In the genomic region with DNA sequence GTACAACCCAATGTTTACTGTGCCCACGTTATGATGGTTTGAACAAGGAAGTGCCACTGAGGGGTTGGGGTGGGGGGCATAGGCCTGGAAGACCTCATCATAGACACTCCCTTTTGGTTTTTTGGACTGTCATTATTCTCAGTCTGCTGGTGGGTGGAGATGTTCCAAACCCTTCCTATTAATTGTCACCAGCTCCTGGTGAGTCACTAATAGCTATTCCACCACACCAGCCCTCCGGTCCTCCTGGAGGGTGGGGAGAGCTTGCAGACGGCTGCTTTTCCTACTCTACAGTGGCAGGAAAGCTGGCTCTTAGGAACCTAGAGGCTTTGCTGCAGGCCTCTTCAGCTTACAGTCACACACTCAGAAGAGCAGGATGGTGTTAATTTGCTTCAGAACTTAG, we compare ENCODE assay signal across 15 cellular contexts. TPM values are rescaled to one million over a fixed set of nuclear protein-coding genes. Genes with fewer than 3 reads are reported as not detected.
DNase-seq lines count a peak whose midpoint lies in the region; ATAC-seq, FAIRE-seq and TF ChIP-seq lines count a peak whose summit lies in the region.
"Had no signal": no experiment of that assay in that cellular context is flagged by ENCODE, and none has a peak within 500 bp of the region (broad histone marks: within the 10 kb centered on the region; RNA-seq: fewer than 3 reads in every experiment).

No MANE protein-coding gene starts in this region.

- no peak for DNase-seq in activated CD4-positive, alpha-beta memory T cell treated with anti-CD3 and anti-CD28 coated beads, Interleukin-2, amount 10 ng/mL, durations not matched to agents 7 days and 5 days
- no peak for DNase-seq in activated CD4-positive, alpha-beta memory T cell treated with anti-CD3 and anti-CD28 coated beads for 36 hours
- DNase-seq in RWPE1 (ENCODE audit: low spot score) (no peak), small intestine (peak; percentile 34), NCI-H1694 (lab: John Stamatoyannopoulos, UW) (no peak), DMS114 treated with DMSO at 0.1 percent for 48 hours (lab: John Stamatoyannopoulos, UW; ENCODE audit: unreplicated experiment) (no peak)
- DNase-seq: activated CD4-positive, alpha-beta T cell treated with anti-CD3 and anti-CD28 coated beads, Interleukin-2, amount 50 U/mL, for 48 hours; activated naive CD4-positive, alpha-beta T cell; MG63; pancreas had no signal

- peaks cover 51% of the 10 kb centered on the region for H3K4me1 Mint-ChIP-seq in activated CD4-positive, alpha-beta memory T cell treated with anti-CD3 and anti-CD28 coated beads, Interleukin-2, amount 10 ng/mL, durations not matched to agents 7 days and 5 days
- peaks cover 24% of the 10 kb centered on the region for H3K4me1 Mint-ChIP-seq in activated CD4-positive, alpha-beta memory T cell treated with anti-CD3 and anti-CD28 coated beads for 36 hours (ENCODE audit: low read depth)

- H3K36me3 Mint-ChIP-seq in activated CD4-positive, alpha-beta memory T cell treated with anti-CD3 and anti-CD28 coated beads, Interleukin-2, amount 10 ng/mL, durations not matched to agents 7 days and 5 days (ENCODE audit: low read depth), result peaks cover 3% of the 10 kb centered on the region
- H3K36me3 Mint-ChIP-seq in activated CD4-positive, alpha-beta memory T cell treated with anti-CD3 and anti-CD28 coated beads for 36 hours, result no peaks in the 10 kb centered on the region

- no peak overlapping the region for H3K4me3 ChIP-seq in small intestine (ENCODE audit: low read depth in 1 of 2, low read length in 2 of 2)
- H3K4me3 ChIP-seq: MG63, pancreas had no signal

- ATAC-seq in esophagus mucosa, result peak; percentile 73
- ATAC-seq in GM18867 (IDR thresholded peaks at IDR 0.05; ENCODE audit: unreplicated experiment), result no peak

- intact Hi-C loops in activated CD4-positive, alpha-beta memory T cell treated with anti-CD3 and anti-CD28 coated beads for 36 hours (cut with micrococcal nuclease), result no loop called here

- 21 to 44% (median 39%) methylated on average over 3 of the region's 3 CpGs for WGBS in small intestine, 3 donors

- POLR2A ChIA-PET in activated CD4-positive, alpha-beta memory T cell treated with anti-CD3 and anti-CD28 coated beads, Interleukin-2, amount 10 ng/mL, durations not matched to agents 7 days and 5 days (lab: Charles Lee), result interaction anchor here (2.7 to 20.2 kb wide), 7 partner anchors 9 to 120 kb away, joined by 20 to 393 read pairs (median 59); a partner anchor contains a TSS
- POLR2A ChIA-PET in activated CD4-positive, alpha-beta memory T cell treated with anti-CD3 and anti-CD28 coated beads for 36 hours (lab: Charles Lee), result interaction anchor here (1.2 kb wide), 1 partner anchor 79 kb away, joined by 4 read pairs; no protein-coding TSS in a partner anchor
- POLR2A ChIA-PET in RWPE1 (lab: Yijun Ruan, JAX; ENCODE audit: low non-redundant PET), result interaction anchor here (0.7 to 1.2 kb wide), 2 partner anchors 57 to 58 kb away, joined by 5 to 8 read pairs; a partner anchor contains a TSS

- H3K4me3 Mint-ChIP-seq in activated CD4-positive, alpha-beta memory T cell treated with anti-CD3 and anti-CD28 coated beads, Interleukin-2, amount 10 ng/mL, durations not matched to agents 7 days and 5 days, result no peak overlapping the region
- H3K4me3 Mint-ChIP-seq in activated CD4-positive, alpha-beta memory T cell treated with anti-CD3 and anti-CD28 coated beads for 36 hours, result no peak overlapping the region
- H3K4me3 Mint-ChIP-seq: central memory CD8-positive, alpha-beta T cell; type B pancreatic cell had no signal

- no peaks in the 10 kb centered on the region for H3K36me3 ChIP-seq in small intestine (ENCODE audit: control insufficient read depth in 2 of 2, insufficient read depth in 2 of 2, low read length in 2 of 2)
- H3K36me3 ChIP-seq: MG63, pancreas had no signal

- H3K27me3 Mint-ChIP-seq in activated CD4-positive, alpha-beta memory T cell treated with anti-CD3 and anti-CD28 coated beads, Interleukin-2, amount 10 ng/mL, durations not matched to agents 7 days and 5 days, result no peaks in the 10 kb centered on the region
- H3K27me3 Mint-ChIP-seq in activated CD4-positive, alpha-beta memory T cell treated with anti-CD3 and anti-CD28 coated beads for 36 hours, result no peaks in the 10 kb centered on the region
- H3K27me3 Mint-ChIP-seq: type B pancreatic cell had no signal

- H3K27me3 ChIP-seq in small intestine (ENCODE audit: control insufficient read depth in 2 of 2, insufficient read depth in 2 of 2, low read length in 2 of 2), result no peaks in the 10 kb centered on the region
- H3K27me3 ChIP-seq: MG63, pancreas had no signal

- no peaks in the 10 kb centered on the region for H3K9me3 ChIP-seq in small intestine (ENCODE audit: control insufficient read depth, low read depth)
- H3K9me3 ChIP-seq: MG63, pancreas had no signal

- H3K9me3 Mint-ChIP-seq in activated CD4-positive, alpha-beta memory T cell treated with anti-CD3 and anti-CD28 coated beads, Interleukin-2, amount 10 ng/mL, durations not matched to agents 7 days and 5 days, result peaks cover 2% of the 10 kb centered on the region
- peaks cover 3% of the 10 kb centered on the region for H3K9me3 Mint-ChIP-seq in activated CD4-positive, alpha-beta memory T cell treated with anti-CD3 and anti-CD28 coated beads for 36 hours
- H3K9me3 Mint-ChIP-seq: central memory CD8-positive, alpha-beta T cell; H9; type B pancreatic cell had no signal

- H3K27ac ChIP-seq in RWPE1 (peak overlapping the region; percentile 84), small intestine (ENCODE audit: low read depth in 1 of 2, low read length in 1 of 2) (no peak overlapping the region)
- H3K27ac ChIP-seq: pancreas had no signal

- no peak for FAIRE-seq in small intestine (lab: Jason Lieb, UNC)
- FAIRE-seq: pancreas had no signal

- TF ChIP-seq CTCF in RWPE1 (conservative IDR thresholded peaks at IDR 0.05; ENCODE audit: low read depth), result no peak

- CTCF ChIA-PET in activated CD4-positive, alpha-beta memory T cell treated with anti-CD3 and anti-CD28 coated beads, Interleukin-2, amount 10 ng/mL, durations not matched to agents 7 days and 5 days (lab: Charles Lee), result interaction anchor here (0.6 to 3.5 kb wide), 10 partner anchors 10 to 271 kb away, joined by 3 to 25 read pairs (median 6); no protein-coding TSS in a partner anchor
- CTCF ChIA-PET in activated CD4-positive, alpha-beta memory T cell treated with anti-CD3 and anti-CD28 coated beads for 36 hours (lab: Charles Lee), result interaction anchor here (0.6 to 4.0 kb wide), 5 partner anchors 55 to 270 kb away, joined by 3 to 21 read pairs (median 3); a partner anchor contains a TSS
- CTCF ChIA-PET in RWPE1 (lab: Yijun Ruan, JAX), result interaction anchor here (0.6 to 1.0 kb wide), 4 partner anchors 39 to 104 kb away, joined by 3 to 4 read pairs (median 3); no protein-coding TSS in a partner anchor

- H3K27ac Mint-ChIP-seq in activated CD4-positive, alpha-beta memory T cell treated with anti-CD3 and anti-CD28 coated beads, Interleukin-2, amount 10 ng/mL, durations not matched to agents 7 days and 5 days, result peak overlapping the region; percentile 97
- H3K27ac Mint-ChIP-seq in activated CD4-positive, alpha-beta memory T cell treated with anti-CD3 and anti-CD28 coated beads for 36 hours, result no peak overlapping the region
- H3K27ac Mint-ChIP-seq: type B pancreatic cell had no signal

- H3K4me1 ChIP-seq in small intestine (ENCODE audit: control insufficient read depth in 2 of 2, insufficient read depth in 1 of 2, low read depth in 1 of 2, low read length in 1 of 2), result no peaks in the 10 kb centered on the region
- H3K4me1 ChIP-seq: pancreas had no signal

RNA-seq across cellular contexts. Expression of a gene that starts 9.0 kb away (rescaled TPM):
- 100 to 1,000 TPM; 157 TPM for total RNA-seq in activated CD4-positive, alpha-beta memory T cell treated with anti-CD3 and anti-CD28 coated beads, Interleukin-2, amount 10 ng/mL, durations not matched to agents 7 days and 5 days
- total RNA-seq in activated CD4-positive, alpha-beta memory T cell treated with anti-CD3 and anti-CD28 coated beads for 36 hours, result 100 to 1,000 TPM; 154 to 162 TPM
- 87.8 TPM for total RNA-seq in esophagus mucosa
- 100 to 1,000 TPM; 112 to 141 (median 130) TPM for polyA plus RNA-seq in small intestine

RNA-seq across cellular contexts. Expression of a gene that starts 38.2 kb away (rescaled TPM):
- total RNA-seq in activated CD4-positive, alpha-beta memory T cell treated with anti-CD3 and anti-CD28 coated beads, Interleukin-2, amount 10 ng/mL, durations not matched to agents 7 days and 5 days, result 10 to 100 TPM; 45.7 to 50.1 TPM
- total RNA-seq in activated CD4-positive, alpha-beta memory T cell treated with anti-CD3 and anti-CD28 coated beads for 36 hours, result 10 to 100 TPM; 58.4 to 61.5 TPM
- 37.2 TPM for total RNA-seq in esophagus mucosa
- polyA plus RNA-seq in small intestine, result 10 to 100 TPM; 28.9 to 35.3 (median 34.9) TPM

RNA-seq across cellular contexts. Expression of a gene that starts 56.7 kb away (rescaled TPM):
- total RNA-seq in activated CD4-positive, alpha-beta memory T cell treated with anti-CD3 and anti-CD28 coated beads, Interleukin-2, amount 10 ng/mL, durations not matched to agents 7 days and 5 days, result 100 to 1,000 TPM; 321 to 322 TPM
- total RNA-seq in activated CD4-positive, alpha-beta memory T cell treated with anti-CD3 and anti-CD28 coated beads for 36 hours, result 100 to 1,000 TPM; 342 to 348 TPM
- 236 TPM for total RNA-seq in esophagus mucosa
- polyA plus RNA-seq in small intestine, result 100 to 1,000 TPM; 256 to 424 (median 320) TPM
